ENCODE assay signal across 8 cellular contexts in genomic region chr13:99355267-99356215, GRCh38. TPM values are rescaled to one million over a fixed set of nuclear protein-coding genes. Genes with fewer than 3 reads are reported as not detected.
DNase-seq lines count a peak whose midpoint lies in the region; ATAC-seq and TF ChIP-seq lines count a peak whose summit lies in the region.
"Had no signal": no experiment of that assay in that cellular context is flagged by ENCODE, and none has a peak within 500 bp of the region (broad histone marks: within the 10 kb centered on the region; RNA-seq: fewer than 3 reads in every experiment).

No MANE protein-coding gene starts in this region.

- no peaks in the 10 kb centered on the region; the same call in 1 of the 2 replicates for H3F3A ChIP-seq in PC-9 (ENCODE audit: insufficient read depth, low read depth)

- no peaks in the 10 kb centered on the region for H3K27me3 Mint-ChIP-seq in T-helper 2 cell treated with Interferon-gamma antibody and Interleukin-4, amounts not matched to agents 5 μg/mL and 100 μg/mL, for 36 hours (ENCODE audit: low read depth)

- no peaks in the 10 kb centered on the region for H3K9me3 Mint-ChIP-seq in T-helper 2 cell treated with Interferon-gamma antibody and Interleukin-4, amounts not matched to agents 5 μg/mL and 100 μg/mL, for 36 hours
- no peaks in the 10 kb centered on the region for H3K9me3 Mint-ChIP-seq in stimulated activated effector memory CD8-positive, alpha-beta T cell treated with anti-CD3 and anti-CD28 coated beads, Interleukin-12 subunit alpha, Interleukin-12 subunit beta, amount 100 ng/mL, for 72 hours

- no TSS peak for BruUV-seq in PC-9 (replicated peaks; lab: Mats Ljungman, UMichigan)

- no peaks in the 10 kb centered on the region for H3K27me3 ChIP-seq in PC-9 (ENCODE audit: insufficient read depth, low read depth)

- peaks cover 6% of the 10 kb centered on the region; the same call in 1 of the 2 replicates for H4K20me1 ChIP-seq in PC-9 (ENCODE audit: insufficient read depth)

- no peak for DNase-seq in T-helper 2 cell treated with Interferon-gamma antibody and Interleukin-4, amounts not matched to agents 5 μg/mL and 100 μg/mL, for 36 hours (ENCODE audit: low spot score)
- peak; percentile 5 for DNase-seq in foreskin melanocyte
- DNase-seq in stimulated activated effector memory CD8-positive, alpha-beta T cell treated with anti-CD3 and anti-CD28 coated beads, Interleukin-12 subunit alpha, Interleukin-12 subunit beta, amount 100 ng/mL, for 72 hours (ENCODE audit: low spot score in 2 of 2) = peak in 1 of 2 donors; percentile 57
- no peak for DNase-seq in PC-9
- DNase-seq in NCI-H1930 (lab: John Stamatoyannopoulos, UW) = no peak
- DNase-seq: NCI-H2171 treated with DMSO at 0.1 percent for 48 hours had no signal

- POLR2A ChIA-PET in PC-9 (lab: Charles Lee; ENCODE audit: unreplicated experiment) = interaction anchor here (0.6 kb wide), 1 partner anchor 230 kb away, joined by 5 read pairs; no protein-coding TSS in a partner anchor

- H3K4me1 ChIP-seq in PC-9 (replicated peaks; ENCODE audit: insufficient read depth) = no peaks in the 10 kb centered on the region

- no peaks in the 10 kb centered on the region for H3K9me2 ChIP-seq in PC-9 (ENCODE audit: insufficient read depth)

- H2AFZ ChIP-seq in PC-9 = no peak overlapping the region

- CTCF ChIA-PET in PC-9 (lab: Charles Lee) = no interaction called here

- ATAC-seq in GM21619 (IDR thresholded peaks at IDR 0.05; ENCODE audit: unreplicated experiment) (peak; percentile 0), GM18868 (IDR thresholded peaks at IDR 0.05; ENCODE audit: unreplicated experiment) (no peak)
- ATAC-seq in stimulated activated effector memory CD8-positive, alpha-beta T cell treated with anti-CD3 and anti-CD28 coated beads, Interleukin-12 subunit alpha, Interleukin-12 subunit beta, amount 100 ng/mL, for 72 hours = no peak

- H3K79me2 ChIP-seq in PC-9 (ENCODE audit: low read depth) = no peaks in the 10 kb centered on the region

- peak overlapping the region; percentile 71 for H3K4me3 Mint-ChIP-seq in T-helper 2 cell treated with Interferon-gamma antibody and Interleukin-4, amounts not matched to agents 5 μg/mL and 100 μg/mL, for 36 hours
- peak overlapping the region; percentile 72 for H3K4me3 Mint-ChIP-seq in stimulated activated effector memory CD8-positive, alpha-beta T cell treated with anti-CD3 and anti-CD28 coated beads, Interleukin-12 subunit alpha, Interleukin-12 subunit beta, amount 100 ng/mL, for 72 hours

- 0 out of 2 replicates have a peak, but pooled peaks cover 9% of the 10 kb centered on the region for H3K36me3 ChIP-seq in PC-9 (ENCODE audit: low read depth)

- H3K4me1 Mint-ChIP-seq in T-helper 2 cell treated with Interferon-gamma antibody and Interleukin-4, amounts not matched to agents 5 μg/mL and 100 μg/mL, for 36 hours (ENCODE audit: low read depth) = peaks cover 91% of the 10 kb centered on the region
- peaks cover 100% of the 10 kb centered on the region for H3K4me1 Mint-ChIP-seq in stimulated activated effector memory CD8-positive, alpha-beta T cell treated with anti-CD3 and anti-CD28 coated beads, Interleukin-12 subunit alpha, Interleukin-12 subunit beta, amount 100 ng/mL, for 72 hours

- H3K36me3 Mint-ChIP-seq in T-helper 2 cell treated with Interferon-gamma antibody and Interleukin-4, amounts not matched to agents 5 μg/mL and 100 μg/mL, for 36 hours (ENCODE audit: low read depth) = peaks cover 50% of the 10 kb centered on the region
- peaks cover 63% of the 10 kb centered on the region for H3K36me3 Mint-ChIP-seq in stimulated activated effector memory CD8-positive, alpha-beta T cell treated with anti-CD3 and anti-CD28 coated beads, Interleukin-12 subunit alpha, Interleukin-12 subunit beta, amount 100 ng/mL, for 72 hours

- no peak overlapping the region for H3K27ac ChIP-seq in PC-9

- H3K4me3 ChIP-seq in PC-9 = no peak overlapping the region

- peak overlapping the region; percentile 97 for H3K27ac Mint-ChIP-seq in T-helper 2 cell treated with Interferon-gamma antibody and Interleukin-4, amounts not matched to agents 5 μg/mL and 100 μg/mL, for 36 hours
- H3K27ac Mint-ChIP-seq in stimulated activated effector memory CD8-positive, alpha-beta T cell treated with anti-CD3 and anti-CD28 coated beads, Interleukin-12 subunit alpha, Interleukin-12 subunit beta, amount 100 ng/mL, for 72 hours = peak overlapping the region; percentile 98

- no peaks in the 10 kb centered on the region for H3K9me3 ChIP-seq in PC-9 (ENCODE audit: insufficient read depth, low read depth)

- no peak for TF ChIP-seq CTCF in PC-9 (conservative IDR thresholded peaks at IDR 0.05)

- intact Hi-C loops in PC-9 (cut with micrococcal nuclease; ENCODE audit: unreplicated experiment) = no loop called here

- H3K4me2 ChIP-seq in PC-9 = no peak overlapping the region

RNA-seq across cellular contexts. Expression of gene GPR183, which starts 48.3 kb away (rescaled TPM):
- total RNA-seq in PC-9 (2021) = not detected in 2 replicates
